In the genomic region with DNA sequence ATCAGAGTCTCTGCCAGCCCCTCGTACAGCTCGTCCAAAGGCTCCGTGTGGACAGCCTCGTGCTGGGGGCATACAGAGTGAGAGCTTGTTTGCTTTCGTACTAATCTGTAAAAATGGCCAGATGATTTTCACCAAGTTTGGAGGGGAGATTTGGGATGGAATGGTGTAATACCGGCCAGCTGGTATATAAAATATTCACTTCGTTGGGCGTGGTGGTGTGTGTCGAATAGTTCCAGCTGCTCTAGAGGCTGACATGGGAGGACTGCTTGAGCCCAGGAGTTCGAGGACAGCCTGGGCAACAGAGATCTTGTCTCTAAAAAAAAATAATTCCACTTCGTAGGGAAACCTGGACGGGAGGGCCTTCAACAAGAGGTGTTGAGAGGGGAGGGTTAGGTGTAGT, we compare ENCODE assay signal across 2 cellular contexts. TPM values are rescaled to one million over a fixed set of nuclear protein-coding genes. Genes with fewer than 3 reads are reported as not detected.
"Had no signal": no experiment of that assay in that cellular context is flagged by ENCODE, and none has a peak within 500 bp of the region (broad histone marks: within the 10 kb centered on the region; RNA-seq: fewer than 3 reads in every experiment).

No MANE protein-coding gene starts in this region.

RNA-seq across cellular contexts. Expression of a gene that starts 9.6 kb away (rescaled TPM):
- total RNA-seq: NCI-H460, RPMI7951 had no signal
